13 cellular contexts compared by ENCODE assay signal in the genomic region with DNA sequence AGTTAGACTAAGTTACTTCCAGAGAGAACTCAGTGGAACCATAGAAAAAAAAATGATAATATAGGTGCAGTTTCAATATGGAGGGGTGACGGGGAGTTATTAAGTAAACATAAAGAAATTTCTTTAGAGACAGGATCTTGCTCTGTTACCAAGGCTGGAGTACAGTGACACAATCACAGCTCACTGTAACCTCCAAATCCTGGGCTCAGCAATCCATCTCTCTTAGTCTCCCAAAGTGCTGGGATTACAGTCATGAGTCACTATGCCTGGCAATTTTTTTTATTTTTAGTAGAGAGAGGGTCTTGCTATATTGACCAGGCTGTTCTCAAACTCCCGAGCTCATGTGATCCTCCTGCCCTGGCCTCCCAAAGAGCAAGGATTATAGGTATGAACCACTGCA. TPM values are rescaled to one million over a fixed set of nuclear protein-coding genes. Genes with fewer than 3 reads are reported as not detected.
DNase-seq lines count a peak whose midpoint lies in the region; ATAC-seq and TF ChIP-seq lines count a peak whose summit lies in the region.
"Had no signal": no experiment of that assay in that cellular context is flagged by ENCODE, and none has a peak within 500 bp of the region (broad histone marks: within the 10 kb centered on the region; RNA-seq: fewer than 3 reads in every experiment).

No MANE protein-coding gene starts in this region.

- no peak for TF ChIP-seq CTCF in AG04450 (IDR thresholded peaks at IDR 0.05; ENCODE audit: low read depth, low read length)

- no peak overlapping the region for H3K4me3 ChIP-seq in AG04450 (ENCODE audit: low read depth, low read length)
- no peak overlapping the region for H3K4me3 ChIP-seq in GM23248
- H3K4me3 ChIP-seq: right atrium auricular region, thyroid gland had no signal

- peak overlapping the region; percentile 23 for H3K4me3 Mint-ChIP-seq in activated CD8-positive, alpha-beta T cell treated with anti-CD3 and anti-CD28 coated beads, Interleukin-2, amount 10 ng/mL, durations not matched to agents 7 days and 5 days
- peak overlapping the region in 4 of 5 donors; percentile 62 to 78 (median 72) for H3K4me3 Mint-ChIP-seq in immature natural killer cell

- peaks cover 96% of the 10 kb centered on the region for H3K4me1 Mint-ChIP-seq in activated CD8-positive, alpha-beta T cell treated with anti-CD3 and anti-CD28 coated beads, Interleukin-2, amount 10 ng/mL, durations not matched to agents 7 days and 5 days (ENCODE audit: low read depth)
- H3K4me1 Mint-ChIP-seq in immature natural killer cell = peaks cover 96 to 100% of the 10 kb centered on the region in 2 donors

- in situ Hi-C loops in GM23248 (cut with MboI) = loop anchor here (10.0 kb wide), 1 partner anchor 173 kb away; the partner anchor contains the start of gene SLC12A3

- H3K4me2 ChIP-seq in GM23248 (ENCODE audit: unreplicated experiment) = no peak overlapping the region

- H3F3A ChIP-seq in GM23248 (ENCODE audit: insufficient read depth) = peaks cover 13% of the 10 kb centered on the region

- H3K4me1 ChIP-seq in GM23248 (ENCODE audit: insufficient read depth) = peaks cover 25% of the 10 kb centered on the region
- H3K4me1 ChIP-seq: thyroid gland had no signal

- H3K9me3 ChIP-seq in AG04450 (ENCODE audit: control insufficient read depth, insufficient read depth, low read length) (peaks cover 11% of the 10 kb centered on the region), GM23248 (ENCODE audit: low read depth) (no peaks in the 10 kb centered on the region)
- H3K9me3 ChIP-seq: right atrium auricular region, thyroid gland had no signal

- no peaks in the 10 kb centered on the region for H3K27me3 Mint-ChIP-seq in activated CD8-positive, alpha-beta T cell treated with anti-CD3 and anti-CD28 coated beads, Interleukin-2, amount 10 ng/mL, durations not matched to agents 7 days and 5 days (ENCODE audit: low read depth)
- peaks cover 2 to 25% (median 10%) of the 10 kb centered on the region in 3 donors for H3K27me3 Mint-ChIP-seq in immature natural killer cell (ENCODE audit: low read depth in 3 of 3)

- no peak for ATAC-seq in activated CD8-positive, alpha-beta T cell treated with anti-CD3 and anti-CD28 coated beads, Interleukin-2, amount 10 ng/mL, durations not matched to agents 7 days and 5 days
- no peak for ATAC-seq in HG03521 (IDR thresholded peaks at IDR 0.05; ENCODE audit: unreplicated experiment)

- no peak overlapping the region for H3K9ac ChIP-seq in GM23248

- WGBS in GM23248 (ENCODE audit: low coverage in 1 of 2, low lambda C conversion rate in 2 of 2, missing lambda C conversion rate in 2 of 2), 2 experiments = 85 to 90% methylated on average over 2 of the region's 2 CpGs

- CTCF ChIA-PET in AG04450 (lab: Charles Lee) = interaction anchor here (0.9 to 1.3 kb wide), 2 partner anchors 11 to 172 kb away, joined by 3 to 5 read pairs; no protein-coding TSS in a partner anchor
- CTCF ChIA-PET in activated CD8-positive, alpha-beta T cell treated with anti-CD3 and anti-CD28 coated beads, Interleukin-2, amount 10 ng/mL, durations not matched to agents 7 days and 5 days (lab: Charles Lee) = interaction anchor here (0.7 to 4.9 kb wide), 8 partner anchors 8 to 170 kb away, joined by 3 to 55 read pairs (median 4); no protein-coding TSS in a partner anchor

- H3K36me3 ChIP-seq in GM23248 (ENCODE audit: low read depth) = peaks cover 7% of the 10 kb centered on the region; the same call in 1 of the 2 replicates
- H3K36me3 ChIP-seq: thyroid gland had no signal

- H3K9me3 Mint-ChIP-seq in activated CD8-positive, alpha-beta T cell treated with anti-CD3 and anti-CD28 coated beads, Interleukin-2, amount 10 ng/mL, durations not matched to agents 7 days and 5 days (ENCODE audit: insufficient read depth) = no peaks in the 10 kb centered on the region
- H3K9me3 Mint-ChIP-seq in immature natural killer cell = no peaks in the 10 kb centered on the region

- H3K36me3 Mint-ChIP-seq in activated CD8-positive, alpha-beta T cell treated with anti-CD3 and anti-CD28 coated beads, Interleukin-2, amount 10 ng/mL, durations not matched to agents 7 days and 5 days (ENCODE audit: low read depth) = peaks cover 84% of the 10 kb centered on the region
- peaks cover 25 to 73% (median 42%) of the 10 kb centered on the region in 3 donors for H3K36me3 Mint-ChIP-seq in immature natural killer cell

- POLR2A ChIA-PET in AG04450 (lab: Yijun Ruan, JAX) = interaction anchor here (1.6 kb wide), 1 partner anchor 73 kb away, joined by 9 read pairs; no protein-coding TSS in a partner anchor
- POLR2A ChIA-PET in activated CD8-positive, alpha-beta T cell treated with anti-CD3 and anti-CD28 coated beads, Interleukin-2, amount 10 ng/mL, durations not matched to agents 7 days and 5 days (lab: Charles Lee) = interaction anchor here (0.6 to 6.5 kb wide), 5 partner anchors 15 to 50 kb away, joined by 3 to 87 read pairs (median 6); partner anchors contain the start of gene NLRC5

- peak overlapping the region; percentile 21 for H3K27ac ChIP-seq in AG04450 (ENCODE audit: low read depth, low read length)
- H3K27ac ChIP-seq in GM23248 = peak overlapping the region; percentile 41
- H3K27ac ChIP-seq: C4-2B, right atrium auricular region, thyroid gland had no signal

- no peak for DNase-seq in AG04450 (ENCODE audit: low read depth, low spot score)
- DNase-seq in GM23248 = peak; percentile 66
- DNase-seq in activated CD8-positive, alpha-beta T cell treated with anti-CD3 and anti-CD28 coated beads, Interleukin-2, amount 10 ng/mL, durations not matched to agents 7 days and 5 days = no peak
- DNase-seq in immature natural killer cell = no peak
- no peak for DNase-seq in NCI-H524 treated with DMSO at 0.1 percent for 48 hours (lab: John Stamatoyannopoulos, UW)
- no peak for DNase-seq in foreskin melanocyte
- DNase-seq in activated T-cell treated with anti-CD3 and anti-CD28 coated beads for 4 hours = no peak
- DNase-seq: cortex of kidney, NCI-H1694 treated with DMSO at 0.1 percent for 48 hours, thyroid gland had no signal

- H3K27me3 ChIP-seq in AG04450 (ENCODE audit: control insufficient read depth, insufficient read depth, low read length) (no peaks in the 10 kb centered on the region), GM23248 (replicated peaks; ENCODE audit: insufficient read depth) (no peaks in the 10 kb centered on the region)
- H3K27me3 ChIP-seq: right atrium auricular region, thyroid gland had no signal

- no peak overlapping the region for H2AFZ ChIP-seq in GM23248

- H3K9me2 ChIP-seq in GM23248 (ENCODE audit: insufficient read depth) = no peaks in the 10 kb centered on the region

- no peaks in the 10 kb centered on the region for H4K20me1 ChIP-seq in GM23248 (ENCODE audit: insufficient read depth)

- H3K27ac Mint-ChIP-seq in activated CD8-positive, alpha-beta T cell treated with anti-CD3 and anti-CD28 coated beads, Interleukin-2, amount 10 ng/mL, durations not matched to agents 7 days and 5 days = peak overlapping the region; percentile 97
- H3K27ac Mint-ChIP-seq in immature natural killer cell = peak overlapping the region; percentile 93 to 99 (median 96)

- no peaks in the 10 kb centered on the region for H3K79me2 ChIP-seq in GM23248 (ENCODE audit: insufficient read depth)

RNA-seq across cellular contexts. Expression of gene NLRC5, which starts 48.8 kb away (rescaled TPM):
- polyA plus RNA-seq in AG04450 (2011; rRNA removed) (9.2 and 13.1 TPM in 2 replicates), GM23248 (2016; fragmentation: Nextera tagmentation; extraction: Ambion mirVana) (9.3 and 10.6 TPM in 2 replicates), immature natural killer cell (100 to 1,000 TPM in 1 of 3 donors, 10 to 100 TPM in 2; 18.2 to 151 (median 32.8) TPM)
- 37.2 and 38.1 TPM in 2 replicates for polyA minus RNA-seq in AG04450 (2011; rRNA and poly(A)+ RNA removed)
- 17.1 and 23.8 TPM in 2 replicates for total RNA-seq in GM23248 (2014; rRNA removed; shearing (Covaris generic))
- 100 to 1,000 TPM; 280 to 291 TPM for total RNA-seq in activated CD8-positive, alpha-beta T cell treated with anti-CD3 and anti-CD28 coated beads, Interleukin-2, amount 10 ng/mL, durations not matched to agents 7 days and 5 days

RNA-seq across cellular contexts. Expression of gene CPNE2, which starts 54.2 kb away (rescaled TPM):
- polyA plus RNA-seq in AG04450 (2011; rRNA removed) = 26.2 and 34.5 TPM in 2 replicates
- polyA minus RNA-seq in AG04450 (2011; rRNA and poly(A)+ RNA removed) = 25.0 and 28.7 TPM in 2 replicates
- total RNA-seq in GM23248 (2014; rRNA removed; shearing (Covaris generic)) = 7.3 and 13.9 TPM in 2 replicates
- polyA plus RNA-seq in GM23248 (2016; fragmentation: Nextera tagmentation; extraction: Ambion mirVana) = 9.0 and 11.6 TPM in 2 replicates
- 10 to 100 TPM; 11.3 to 12.5 TPM for total RNA-seq in activated CD8-positive, alpha-beta T cell treated with anti-CD3 and anti-CD28 coated beads, Interleukin-2, amount 10 ng/mL, durations not matched to agents 7 days and 5 days
- 10 to 100 TPM in 1 of 3 donors, 1 to 10 TPM in 2; 2.4 to 10.8 (median 5.8) TPM for polyA plus RNA-seq in immature natural killer cell
